ENCODE assay signal across 27 cellular contexts in the genomic region with DNA sequence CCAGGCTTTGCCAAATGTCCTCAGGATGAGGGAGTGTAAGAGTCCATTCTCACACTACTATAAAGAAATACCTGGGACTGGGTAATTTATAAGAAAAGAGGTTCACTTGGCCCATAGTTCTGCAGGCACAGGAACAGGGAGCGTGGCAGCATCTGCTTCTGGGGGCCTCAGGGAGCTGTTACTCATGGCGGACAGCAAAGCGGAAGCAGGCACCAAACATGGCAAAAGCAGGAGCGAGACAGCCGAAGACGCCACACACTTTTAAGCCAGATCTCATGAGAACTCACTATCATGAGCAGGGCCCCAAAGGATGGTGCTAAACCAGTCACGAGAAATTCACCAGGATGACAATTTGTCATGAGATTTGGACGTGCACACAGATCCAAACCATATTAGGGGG.
"Had no signal": no experiment of that assay in that cellular context is flagged by ENCODE, and none has a peak within 500 bp of the region (broad histone marks: within the 10 kb centered on the region; RNA-seq: fewer than 3 reads in every experiment).

No MANE protein-coding gene starts in this region.

- H3K27ac ChIP-seq: ascending aorta, cardiac muscle cell, PC-9 had no signal

- ATAC-seq: activated CD4-positive, alpha-beta T cell treated with anti-CD3 and anti-CD28 coated beads for 36 hours; activated CD8-positive, alpha-beta T cell treated with anti-CD3 and anti-CD28 coated beads, Interleukin-2, amount 10 ng/mL, durations not matched to agents 7 days and 5 days had no signal

- H3K4me3 Mint-ChIP-seq: activated CD4-positive, alpha-beta T cell treated with anti-CD3 and anti-CD28 coated beads for 36 hours; activated CD4-positive, alpha-beta T cell treated with anti-CD3 and anti-CD28 coated beads, Interleukin-2, amount 10 ng/mL, durations not matched to agents 7 days and 5 days; activated CD8-positive, alpha-beta T cell treated with anti-CD3 and anti-CD28 coated beads, Interleukin-2, amount 10 ng/mL, durations not matched to agents 7 days and 5 days; activated naive CD4-positive, alpha-beta T cell treated with anti-CD3 and anti-CD28 coated beads, Interleukin-2, amount 50 U/mL, for 24 hours; activated naive CD8-positive, alpha-beta T cell treated with anti-CD3 and anti-CD28 coated beads, Interleukin-2, amount 10 ng/mL, durations not matched to agents 7 days and 5 days; activated T-cell treated with anti-CD3 and anti-CD28 coated beads, Interleukin-2, amount 50 U/mL, for 24 hours; central memory CD8-positive, alpha-beta T cell had no signal

- H3K27ac Mint-ChIP-seq: activated CD4-positive, alpha-beta T cell treated with anti-CD3 and anti-CD28 coated beads for 36 hours; activated CD4-positive, alpha-beta T cell treated with anti-CD3 and anti-CD28 coated beads, Interleukin-2, amount 10 ng/mL, durations not matched to agents 7 days and 5 days; activated CD8-positive, alpha-beta T cell treated with anti-CD3 and anti-CD28 coated beads, Interleukin-2, amount 10 ng/mL, durations not matched to agents 7 days and 5 days; activated naive CD4-positive, alpha-beta T cell treated with anti-CD3 and anti-CD28 coated beads, Interleukin-2, amount 50 U/mL, for 24 hours; activated naive CD8-positive, alpha-beta T cell treated with anti-CD3 and anti-CD28 coated beads, Interleukin-2, amount 10 ng/mL, durations not matched to agents 7 days and 5 days; activated T-cell treated with anti-CD3 and anti-CD28 coated beads, Interleukin-2, amount 50 U/mL, for 24 hours; activated T-helper 2 cell treated with anti-CD3 and anti-CD28 coated beads, Interferon-gamma antibody, Interleukin-2, Interleukin-4, amounts not matched to agents 10 μg/mL and 5 μg/mL and 100 μg/mL, durations not matched to agents 14 hours and 24 hours and 36 hours had no signal

- H2AFZ ChIP-seq: PC-9 had no signal

- H3K4me2 ChIP-seq: PC-9 had no signal

- H3K4me3 ChIP-seq: ascending aorta, cardiac muscle cell, PC-9 had no signal

- H3K36me3 ChIP-seq: ascending aorta, cardiac muscle cell had no signal

- H3K9me3 Mint-ChIP-seq: activated naive CD4-positive, alpha-beta T cell treated with anti-CD3 and anti-CD28 coated beads, Interleukin-2, amount 50 U/mL, for 24 hours; activated naive CD8-positive, alpha-beta T cell treated with anti-CD3 and anti-CD28 coated beads, Interleukin-2, amount 10 ng/mL, durations not matched to agents 7 days and 5 days; activated T-cell treated with anti-CD3 and anti-CD28 coated beads, Interleukin-2, amount 50 U/mL, for 24 hours; activated T-helper 2 cell treated with anti-CD3 and anti-CD28 coated beads, Interferon-gamma antibody, Interleukin-2, Interleukin-4, amounts not matched to agents 10 μg/mL and 5 μg/mL and 100 μg/mL, durations not matched to agents 14 hours and 24 hours and 36 hours; central memory CD8-positive, alpha-beta T cell had no signal

- H3K36me3 Mint-ChIP-seq: activated naive CD4-positive, alpha-beta T cell treated with anti-CD3 and anti-CD28 coated beads, Interleukin-2, amount 50 U/mL, for 24 hours; activated naive CD8-positive, alpha-beta T cell treated with anti-CD3 and anti-CD28 coated beads, Interleukin-2, amount 10 ng/mL, durations not matched to agents 7 days and 5 days had no signal

- DNase-seq: activated CD4-positive, alpha-beta T cell treated with anti-CD3 and anti-CD28 coated beads for 36 hours; activated CD4-positive, alpha-beta T cell treated with anti-CD3 and anti-CD28 coated beads, Interleukin-2, amount 10 ng/mL, durations not matched to agents 7 days and 5 days; activated CD4-positive, alpha-beta T cell treated with anti-CD3 and anti-CD28 coated beads, Interleukin-2, amount 50 U/mL, for 48 hours; activated CD8-positive, alpha-beta T cell treated with anti-CD3 and anti-CD28 coated beads, Interleukin-2, amount 10 ng/mL, durations not matched to agents 7 days and 5 days; activated gamma-delta T cell; activated naive CD4-positive, alpha-beta T cell treated with Interleukin-2 at 50 U/mL for 16 hours; activated naive CD8-positive, alpha-beta T cell treated with anti-CD3 and anti-CD28 coated beads, Interleukin-2, amount 10 ng/mL, durations not matched to agents 7 days and 5 days; activated T-cell treated with anti-CD3 and anti-CD28 coated beads, Interleukin-2, amount 50 U/mL, for 24 hours; amygdala; Karpas-422; KBM-7; MV-4-11; NCI-H1092; NCI-H1436 treated with DMSO at 0.1 percent for 48 hours; NCI-H1694 treated with DMSO at 0.1 percent for 48 hours; NCI-H2029; NCI-H345; NCI-H524 treated with DMSO at 0.1 percent for 48 hours; PC-9; Right ventricle myocardium superior; SW 1271; T1000 had no signal

- H3K27me3 Mint-ChIP-seq: activated naive CD4-positive, alpha-beta T cell treated with anti-CD3 and anti-CD28 coated beads, Interleukin-2, amount 50 U/mL, for 24 hours had no signal

- H3K9me3 ChIP-seq: ascending aorta had no signal

- H3K27me3 ChIP-seq: ascending aorta, cardiac muscle cell had no signal
